In genomic region chr21:37153193-37153934, GRCh38 we compare ENCODE assay signal across 12 cellular contexts.
DNase-seq lines count a peak whose midpoint lies in the region; ATAC-seq and TF ChIP-seq lines count a peak whose summit lies in the region.
"Had no signal": no experiment of that assay in that cellular context is flagged by ENCODE, and none has a peak within 500 bp of the region (broad histone marks: within the 10 kb centered on the region; RNA-seq: fewer than 3 reads in every experiment).

No MANE protein-coding gene starts in this region.

- H3K4me3 Mint-ChIP-seq in endothelial cell (ENCODE audit: unreplicated experiment) (peak overlapping the region; percentile 66), glutamatergic neuron (ENCODE audit: unreplicated experiment) (no peak overlapping the region)
- H3K4me3 Mint-ChIP-seq: memory B cell had no signal

- CTCF ChIA-PET in RWPE1 (lab: Yijun Ruan, JAX) = no interaction called here

- no peak overlapping the region for H3K27ac Mint-ChIP-seq in endothelial cell (ENCODE audit: unreplicated experiment)
- H3K27ac Mint-ChIP-seq in glutamatergic neuron (ENCODE audit: unreplicated experiment) = no peak overlapping the region
- H3K27ac Mint-ChIP-seq: memory B cell had no signal

- intact Hi-C loops in upper lobe of right lung (cut with DNase I) = no loop called here

- H3K36me3 Mint-ChIP-seq in endothelial cell (ENCODE audit: low read depth, unreplicated experiment) (peaks cover 22% of the 10 kb centered on the region), glutamatergic neuron (ENCODE audit: unreplicated experiment) (no peaks in the 10 kb centered on the region)

- POLR2A ChIA-PET in RWPE1 (lab: Yijun Ruan, JAX; ENCODE audit: low non-redundant PET) = no interaction called here

- H3K4me3 ChIP-seq in mucosa of rectum (ENCODE audit: low read length in 2 of 2) (no peak overlapping the region), upper lobe of right lung (no peak overlapping the region)

- H3K36me3 ChIP-seq in mucosa of rectum (ENCODE audit: control insufficient read depth in 2 of 2, insufficient read depth in 2 of 2, low read length in 2 of 2) = peaks cover 10 to 30% of the 10 kb centered on the region in 2 donors
- H3K36me3 ChIP-seq in upper lobe of right lung = peaks cover 72% of the 10 kb centered on the region

- H3K4me1 ChIP-seq in mucosa of rectum (ENCODE audit: control insufficient read depth in 2 of 2, insufficient read depth in 2 of 2, low read length in 2 of 2) (peaks cover 0 to 16% of the 10 kb centered on the region in 2 donors), upper lobe of right lung (peaks cover 5% of the 10 kb centered on the region)

- H3K27me3 ChIP-seq in mucosa of rectum (ENCODE audit: control insufficient read depth in 2 of 2, insufficient read depth in 2 of 2, low read length in 2 of 2) (no peaks in the 10 kb centered on the region), upper lobe of right lung (no peaks in the 10 kb centered on the region)

- H3K27ac ChIP-seq in RWPE1 (peak overlapping the region; percentile 84), mucosa of rectum (ENCODE audit: low read depth in 2 of 2, low read length in 2 of 2) (peak overlapping the region; percentile 56), upper lobe of right lung (peak overlapping the region; percentile 67)

- H3K9me3 ChIP-seq in mucosa of rectum (ENCODE audit: control insufficient read depth in 2 of 2, low read length in 2 of 2) (no peaks in the 10 kb centered on the region), upper lobe of right lung (no peaks in the 10 kb centered on the region)

- DNase-seq in RWPE1 (ENCODE audit: low spot score) (peak; percentile 14), endothelial cell (ENCODE audit: low spot score) (no peak), upper lobe of right lung (no peak), DMS153 treated with DMSO at 0.1 percent for 48 hours (lab: John Stamatoyannopoulos, UW; ENCODE audit: unreplicated experiment) (no peak), glutamatergic neuron (no peak), islet precursor cell (no peak)
- DNase-seq: effector CD8-positive, alpha-beta T cell; NCI-H146; stimulated activated CD4-positive, alpha-beta T cell treated with anti-CD3 and anti-CD28 coated beads, Interleukin-15, amount 100 ng/mL, for 24 hours had no signal

- H3K9me3 Mint-ChIP-seq in endothelial cell (ENCODE audit: unreplicated experiment) (no peaks in the 10 kb centered on the region), glutamatergic neuron (ENCODE audit: unreplicated experiment) (no peaks in the 10 kb centered on the region)
- H3K9me3 Mint-ChIP-seq: memory B cell had no signal

- no peak overlapping the region for H3K9ac ChIP-seq in mucosa of rectum (ENCODE audit: low read depth in 1 of 2, low read length in 2 of 2)

- H3K27me3 Mint-ChIP-seq in endothelial cell (ENCODE audit: unreplicated experiment) = no peaks in the 10 kb centered on the region
- no peaks in the 10 kb centered on the region for H3K27me3 Mint-ChIP-seq in glutamatergic neuron (ENCODE audit: unreplicated experiment)
- H3K27me3 Mint-ChIP-seq: memory B cell had no signal

- no peaks in the 10 kb centered on the region for H3K4me1 Mint-ChIP-seq in endothelial cell (ENCODE audit: unreplicated experiment)
- H3K4me1 Mint-ChIP-seq in glutamatergic neuron (ENCODE audit: low read depth, unreplicated experiment) = no peaks in the 10 kb centered on the region
- H3K4me1 Mint-ChIP-seq: memory B cell had no signal

- ATAC-seq in upper lobe of right lung (no peak), GM18868 (IDR thresholded peaks at IDR 0.05; ENCODE audit: unreplicated experiment) (no peak)

- TF ChIP-seq CTCF in RWPE1 (conservative IDR thresholded peaks at IDR 0.05; ENCODE audit: low read depth) (no peak), endothelial cell (IDR thresholded peaks at IDR 0.05; ENCODE audit: unreplicated experiment) (no peak), upper lobe of right lung (IDR thresholded peaks at IDR 0.05) (no peak), glutamatergic neuron (IDR thresholded peaks at IDR 0.05; ENCODE audit: partially characterized antibody, unreplicated experiment) (no peak)
